33 cellular contexts compared by ENCODE assay signal in genomic region chr3:189833996-189834395, GRCh38.
DNase-seq lines count a peak whose midpoint lies in the region; TF ChIP-seq lines count a peak whose summit lies in the region.
"Had no signal": no experiment of that assay in that cellular context is flagged by ENCODE, and none has a peak within 500 bp of the region (broad histone marks: within the 10 kb centered on the region; RNA-seq: fewer than 3 reads in every experiment).

No MANE protein-coding gene starts in this region.

- TF ChIP-seq POLR2A in breast epithelium (IDR thresholded peaks at IDR 0.05): no peak
- TF ChIP-seq POLR2A in lower leg skin (IDR thresholded peaks at IDR 0.05): no peak
- no peak for TF ChIP-seq POLR2A in vagina (IDR thresholded peaks at IDR 0.05)

- no peaks in the 10 kb centered on the region for H3K4me1 ChIP-seq in breast epithelium
- H3K4me1 ChIP-seq in vagina: no peaks in the 10 kb centered on the region
- H3K4me1 ChIP-seq: BLaER1 treated with 17β-estradiol and CSF1 and Interleukin-3, amounts not matched to agents 10 nM and 100 nM; colonic mucosa; right lobe of liver; stomach; tibial artery had no signal

- no peak for TF ChIP-seq CTCF in breast epithelium (IDR thresholded peaks at IDR 0.05)
- TF ChIP-seq CTCF in lower leg skin (IDR thresholded peaks at IDR 0.05): no peak
- TF ChIP-seq CTCF in vagina (IDR thresholded peaks at IDR 0.05): no peak

- intact Hi-C loops in breast epithelium (cut with DNase I; ENCODE audit: low total_unique reads) (loop anchor here (5.0 kb wide), 1 partner anchor 287 kb away; no protein-coding TSS in a partner anchor), lower leg skin (cut with DNase I; ENCODE audit: low total_unique reads) (no loop called here), vagina (cut with DNase I) (no loop called here)

- peak; percentile 7 for DNase-seq in DMS 273 (lab: John Stamatoyannopoulos, UW; ENCODE audit: unreplicated experiment)
- DNase-seq in DMS 273 treated with DMSO at 0.1 percent for 48 hours (lab: John Stamatoyannopoulos, UW): no peak
- DNase-seq in breast epithelium (ENCODE audit: low spot score in 2 of 2): peak in 1 of 2 donors; percentile 89
- DNase-seq in lower leg skin (ENCODE audit: low spot score in 2 of 2): peak; percentile 84 to 90
- DNase-seq in vagina (ENCODE audit: extremely low spot score in 2 of 2): peak in 1 of 2 donors; percentile 92
- DNase-seq in NCI-H82 (lab: John Stamatoyannopoulos, UW): no peak
- no peak for DNase-seq in CD1c-positive myeloid dendritic cell (ENCODE audit: extremely low spot score)
- no peak for DNase-seq in HuH-7.5 (ENCODE audit: low spot score)
- DNase-seq: activated CD4-positive, alpha-beta T cell treated with anti-CD3 and anti-CD28 coated beads for 4 hours; activated CD8-positive, alpha-beta memory T cell treated with anti-CD3 and anti-CD28 coated beads for 24 hours; activated gamma-delta T cell treated with Interleukin-2 at 50 U/mL for 16 hours; activated naive CD8-positive, alpha-beta T cell treated with anti-CD3 and anti-CD28 coated beads, Interleukin-2, amount 10 ng/mL, durations not matched to agents 7 days and 5 days; aorta; colonic mucosa; COR-L47; DMS79 treated with DMSO at 0.1 percent for 48 hours; effector CD4-positive, alpha-beta T cell; GF-D8; left ventricle myocardium superior; midbrain; naive B cell; NCI-H2107; right lobe of liver; Right ventricle myocardium superior; stimulated activated CD4-positive, alpha-beta T cell treated with anti-CD3 and anti-CD28 coated beads, Interleukin-12 subunit alpha, Interleukin-12 subunit beta, amount 100 ng/mL, for 4 hours; stimulated activated CD4-positive, alpha-beta T cell treated with anti-CD3 and anti-CD28 coated beads, Interleukin-2, amount 100 ng/mL, for 48 hours; stomach; tibial artery had no signal

- H3K27ac ChIP-seq in breast epithelium (peak overlapping the region; percentile 54 to 71), vagina (peak overlapping the region; percentile 32)
- H3K27ac ChIP-seq: 22Rv1; BLaER1 treated with 17β-estradiol and CSF1 and Interleukin-3, amounts not matched to agents 10 nM and 100 nM; cardiac muscle cell; colonic mucosa; neutrophil; right lobe of liver; stomach; tibial artery; VCaP had no signal

- WGBS in lower leg skin, 2 donors: 46 to 59% methylated on average over 8 of the region's 8 CpGs

- H3K4me3 ChIP-seq in breast epithelium (no peak overlapping the region), lower leg skin (ENCODE audit: low read depth, poor library complexity, severe bottlenecking) (no peak overlapping the region), vagina (no peak overlapping the region)
- H3K4me3 ChIP-seq: BLaER1 treated with 17β-estradiol and CSF1 and Interleukin-3, amounts not matched to agents 10 nM and 100 nM; cardiac muscle cell; colonic mucosa; right lobe of liver; stomach; tibial artery had no signal

- no peaks in the 10 kb centered on the region for H3K27me3 ChIP-seq in breast epithelium
- H3K27me3 ChIP-seq in vagina: no peaks in the 10 kb centered on the region
- H3K27me3 ChIP-seq: BLaER1 treated with 17β-estradiol and CSF1 and Interleukin-3, amounts not matched to agents 10 nM and 100 nM; colonic mucosa; neutrophil; right lobe of liver; stomach; tibial artery had no signal

- H3K9me3 ChIP-seq in breast epithelium: no peaks in the 10 kb centered on the region
- H3K9me3 ChIP-seq in vagina: no peaks in the 10 kb centered on the region
- H3K9me3 ChIP-seq: BLaER1 treated with 17β-estradiol and CSF1 and Interleukin-3, amounts not matched to agents 10 nM and 100 nM; colonic mucosa; neutrophil; right lobe of liver; stomach; tibial artery had no signal

- no peaks in the 10 kb centered on the region for H3K36me3 ChIP-seq in breast epithelium
- H3K36me3 ChIP-seq in vagina: no peaks in the 10 kb centered on the region
- H3K36me3 ChIP-seq: BLaER1 treated with 17β-estradiol and CSF1 and Interleukin-3, amounts not matched to agents 10 nM and 100 nM; cardiac muscle cell; colonic mucosa; neutrophil; right lobe of liver; stomach; tibial artery had no signal

Comparison
In these comparisons a context has a peak if more than half of its experiments do, and no peak if none do; other contexts are left out.
1. DNase-seq: peak in DMS 273 (single experiment) and lower leg skin (2 of 2); none in DMS 273 treated with DMSO at 0.1 percent for 48 hours (single experiment), NCI-H82 (single experiment), CD1c-positive myeloid dendritic cell (single experiment) and HuH-7.5 (single experiment).